In the genomic region with DNA sequence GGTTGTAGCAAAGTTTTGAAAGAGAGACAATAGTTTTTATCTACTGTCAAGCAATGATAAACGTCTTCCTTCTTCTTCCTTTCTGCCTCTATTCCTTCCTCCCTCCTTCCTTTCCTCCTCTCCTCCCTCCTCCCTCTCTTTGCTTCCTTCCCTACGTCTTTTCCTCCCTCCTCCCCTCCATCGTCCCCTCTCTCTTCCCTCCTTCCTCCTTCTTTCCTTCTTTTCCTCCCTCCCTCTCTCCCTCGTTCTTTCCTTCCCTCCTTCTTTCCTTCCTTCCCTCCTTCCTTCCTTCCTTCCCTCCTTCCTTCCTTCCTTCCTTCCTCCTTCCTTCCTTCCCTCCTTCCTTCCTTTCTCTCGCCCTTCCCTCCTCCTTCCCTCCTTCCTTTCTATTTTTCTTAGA, we compare ENCODE assay signal across 25 cellular contexts.
DNase-seq lines count a peak whose midpoint lies in the region; ATAC-seq and TF ChIP-seq lines count a peak whose summit lies in the region.
"Had no signal": no experiment of that assay in that cellular context is flagged by ENCODE, and none has a peak within 500 bp of the region (broad histone marks: within the 10 kb centered on the region; RNA-seq: fewer than 3 reads in every experiment).

No MANE protein-coding gene starts in this region.

- H3K9me3 Mint-ChIP-seq in activated CD4-positive, alpha-beta memory T cell treated with anti-CD3 and anti-CD28 coated beads, Interleukin-2, amount 10 ng/mL, durations not matched to agents 7 days and 5 days: peaks cover 4% of the 10 kb centered on the region
- H3K9me3 Mint-ChIP-seq in activated CD4-positive, alpha-beta memory T cell treated with anti-CD3 and anti-CD28 coated beads for 36 hours: no peaks in the 10 kb centered on the region
- no peaks in the 10 kb centered on the region for H3K9me3 Mint-ChIP-seq in CD8-positive, alpha-beta memory T cell
- H3K9me3 Mint-ChIP-seq in activated B cell treated with CpG ODN at 0.5 μM for 24 hours (no peaks in the 10 kb centered on the region), naive B cell (no peaks in the 10 kb centered on the region)
- H3K9me3 Mint-ChIP-seq: mesothelial cell of epicardium; naive thymus-derived CD8-positive, alpha-beta T cell had no signal

- H3K27me3 ChIP-seq in CD8-positive, alpha-beta memory T cell (ENCODE audit: insufficient read depth, low read length, poor library complexity, severe bottlenecking): no peaks in the 10 kb centered on the region
- peaks cover 12% of the 10 kb centered on the region for H3K27me3 ChIP-seq in HAP-1 (ENCODE audit: low read depth)
- H3K27me3 ChIP-seq: brain microvascular endothelial cell, tibial nerve had no signal

- in situ Hi-C loops in HAP-1 (cut with MboI; ENCODE audit: low sequenced_read_pairs): no loop called here

- H3K27me3 Mint-ChIP-seq in activated CD4-positive, alpha-beta memory T cell treated with anti-CD3 and anti-CD28 coated beads, Interleukin-2, amount 10 ng/mL, durations not matched to agents 7 days and 5 days: no peaks in the 10 kb centered on the region
- no peaks in the 10 kb centered on the region for H3K27me3 Mint-ChIP-seq in activated CD4-positive, alpha-beta memory T cell treated with anti-CD3 and anti-CD28 coated beads for 36 hours
- H3K27me3 Mint-ChIP-seq in CD8-positive, alpha-beta memory T cell: no peaks in the 10 kb centered on the region
- H3K27me3 Mint-ChIP-seq in activated B cell treated with CpG ODN at 0.5 μM for 24 hours (no peaks in the 10 kb centered on the region), naive B cell (no peaks in the 10 kb centered on the region)
- H3K27me3 Mint-ChIP-seq: naive thymus-derived CD8-positive, alpha-beta T cell had no signal

- peaks cover 75% of the 10 kb centered on the region for H3K4me1 Mint-ChIP-seq in activated CD4-positive, alpha-beta memory T cell treated with anti-CD3 and anti-CD28 coated beads, Interleukin-2, amount 10 ng/mL, durations not matched to agents 7 days and 5 days
- peaks cover 60% of the 10 kb centered on the region for H3K4me1 Mint-ChIP-seq in activated CD4-positive, alpha-beta memory T cell treated with anti-CD3 and anti-CD28 coated beads for 36 hours (ENCODE audit: low read depth)
- H3K4me1 Mint-ChIP-seq in CD8-positive, alpha-beta memory T cell: peaks cover 62 to 76% (median 69%) of the 10 kb centered on the region in 3 donors
- H3K4me1 Mint-ChIP-seq in activated B cell treated with CpG ODN at 0.5 μM for 24 hours: peaks cover 85% of the 10 kb centered on the region
- peaks cover 81 to 89% (median 85%) of the 10 kb centered on the region in 3 donors for H3K4me1 Mint-ChIP-seq in naive B cell

- ATAC-seq in activated B cell treated with CpG ODN at 0.5 μM for 24 hours (ENCODE audit: low read depth) (no peak), naive B cell (ENCODE audit: low read depth in 2 of 2) (no peak), GM18520 (IDR thresholded peaks at IDR 0.05; ENCODE audit: unreplicated experiment) (no peak)
- ATAC-seq: A549; naive thymus-derived CD8-positive, alpha-beta T cell had no signal

- H3K4me1 ChIP-seq in CD8-positive, alpha-beta memory T cell (ENCODE audit: insufficient read depth, low read length): peaks cover 65% of the 10 kb centered on the region
- no peaks in the 10 kb centered on the region for H3K4me1 ChIP-seq in HAP-1
- H3K4me1 ChIP-seq: A549, stomach, tibial nerve had no signal

- no peaks in the 10 kb centered on the region for H3K36me3 ChIP-seq in CD8-positive, alpha-beta memory T cell (ENCODE audit: insufficient read depth, low read length)
- H3K36me3 ChIP-seq in HAP-1 (replicated peaks): no peaks in the 10 kb centered on the region
- H3K36me3 ChIP-seq: brain microvascular endothelial cell, stomach, tibial nerve had no signal

- H3K4me3 Mint-ChIP-seq in activated CD4-positive, alpha-beta memory T cell treated with anti-CD3 and anti-CD28 coated beads, Interleukin-2, amount 10 ng/mL, durations not matched to agents 7 days and 5 days: no peak overlapping the region
- H3K4me3 Mint-ChIP-seq in activated CD4-positive, alpha-beta memory T cell treated with anti-CD3 and anti-CD28 coated beads for 36 hours: no peak overlapping the region
- H3K4me3 Mint-ChIP-seq in CD8-positive, alpha-beta memory T cell: peak overlapping the region in 1 of 7 donors; percentile 26
- H3K4me3 Mint-ChIP-seq in activated B cell treated with CpG ODN at 0.5 μM for 24 hours (no peak overlapping the region), naive B cell (peak overlapping the region in 3 of 8 donors; percentile 14 to 53 (median 28))
- H3K4me3 Mint-ChIP-seq: mesothelial cell of epicardium had no signal

- POLR2A ChIA-PET in activated CD4-positive, alpha-beta memory T cell treated with anti-CD3 and anti-CD28 coated beads, Interleukin-2, amount 10 ng/mL, durations not matched to agents 7 days and 5 days (lab: Charles Lee): interaction anchor here (7.5 kb wide), 1 partner anchor 19 kb away, joined by 52 read pairs; a partner anchor contains a TSS
- POLR2A ChIA-PET in activated CD4-positive, alpha-beta memory T cell treated with anti-CD3 and anti-CD28 coated beads for 36 hours (lab: Charles Lee): interaction anchor here (1.1 kb wide), 1 partner anchor 31 kb away, joined by 4 read pairs; no protein-coding TSS in a partner anchor
- POLR2A ChIA-PET in CD8-positive, alpha-beta memory T cell (lab: Charles Lee): no interaction called here
- POLR2A ChIA-PET in activated B cell treated with CpG ODN at 0.5 μM for 24 hours (lab: Charles Lee): no interaction called here

- H3K9me3 ChIP-seq in CD8-positive, alpha-beta memory T cell (ENCODE audit: low read length): no peaks in the 10 kb centered on the region
- H3K9me3 ChIP-seq in HAP-1: no peaks in the 10 kb centered on the region
- H3K9me3 ChIP-seq: A549, stomach, tibial nerve had no signal

- CTCF ChIA-PET in activated CD4-positive, alpha-beta memory T cell treated with anti-CD3 and anti-CD28 coated beads, Interleukin-2, amount 10 ng/mL, durations not matched to agents 7 days and 5 days (lab: Charles Lee): no interaction called here
- CTCF ChIA-PET in activated CD4-positive, alpha-beta memory T cell treated with anti-CD3 and anti-CD28 coated beads for 36 hours (lab: Charles Lee): no interaction called here
- CTCF ChIA-PET in CD8-positive, alpha-beta memory T cell (lab: Charles Lee): no interaction called here
- CTCF ChIA-PET in activated B cell treated with CpG ODN at 0.5 μM for 24 hours (lab: Charles Lee): interaction anchor here (3.2 kb wide), 1 partner anchor 28 kb away, joined by 11 read pairs; no protein-coding TSS in a partner anchor

- TF ChIP-seq CTCF in activated B cell treated with CpG ODN at 0.5 μM for 24 hours (IDR thresholded peaks at IDR 0.05): no peak

- H3K4me3 ChIP-seq in CD8-positive, alpha-beta memory T cell (ENCODE audit: low read length): no peak overlapping the region
- H3K4me3 ChIP-seq in HAP-1: no peak overlapping the region
- H3K4me3 ChIP-seq: A549, stomach, tibial nerve had no signal

- H3K27ac ChIP-seq in CD8-positive, alpha-beta memory T cell (ENCODE audit: low read depth, low read length): no peak overlapping the region
- H3K27ac ChIP-seq: A549, brain microvascular endothelial cell, epithelial cell of prostate, RWPE1, stomach, tibial nerve had no signal

- peak overlapping the region; percentile 89 for H3K27ac Mint-ChIP-seq in activated CD4-positive, alpha-beta memory T cell treated with anti-CD3 and anti-CD28 coated beads, Interleukin-2, amount 10 ng/mL, durations not matched to agents 7 days and 5 days
- H3K27ac Mint-ChIP-seq in activated CD4-positive, alpha-beta memory T cell treated with anti-CD3 and anti-CD28 coated beads for 36 hours: no peak overlapping the region
- H3K27ac Mint-ChIP-seq in CD8-positive, alpha-beta memory T cell: peak overlapping the region in 7 of 8 donors; percentile 50 to 92 (median 64)
- H3K27ac Mint-ChIP-seq in activated B cell treated with CpG ODN at 0.5 μM for 24 hours: peak overlapping the region; percentile 55
- peak overlapping the region in 5 of 6 donors; percentile 73 to 92 (median 87) for H3K27ac Mint-ChIP-seq in naive B cell
- H3K27ac Mint-ChIP-seq: mesothelial cell of epicardium had no signal

- intact Hi-C loops in activated CD4-positive, alpha-beta memory T cell treated with anti-CD3 and anti-CD28 coated beads for 36 hours (cut with micrococcal nuclease): loop anchor here (5.0 kb wide), 1 partner anchor 180 kb away; the partner anchor contains the start of genes AKAP3 and NDUFA9
- intact Hi-C loops in activated B cell treated with CpG ODN at 0.5 μM for 24 hours (cut with micrococcal nuclease): loop anchor here (5.0 kb wide), 3 partner anchors 180 to 1075 kb away; partner anchors contain the start of genes AKAP3, CRACR2A and NDUFA9

- peaks cover 50% of the 10 kb centered on the region for H3K36me3 Mint-ChIP-seq in activated CD4-positive, alpha-beta memory T cell treated with anti-CD3 and anti-CD28 coated beads, Interleukin-2, amount 10 ng/mL, durations not matched to agents 7 days and 5 days (ENCODE audit: low read depth)
- H3K36me3 Mint-ChIP-seq in activated CD4-positive, alpha-beta memory T cell treated with anti-CD3 and anti-CD28 coated beads for 36 hours: no peaks in the 10 kb centered on the region
- no peaks in the 10 kb centered on the region for H3K36me3 Mint-ChIP-seq in CD8-positive, alpha-beta memory T cell
- H3K36me3 Mint-ChIP-seq in activated B cell treated with CpG ODN at 0.5 μM for 24 hours (ENCODE audit: low read depth): no peaks in the 10 kb centered on the region
- peaks cover 0 to 4% of the 10 kb centered on the region in 2 donors for H3K36me3 Mint-ChIP-seq in naive B cell
- H3K36me3 Mint-ChIP-seq: mesothelial cell of epicardium; naive thymus-derived CD8-positive, alpha-beta T cell had no signal

- DNase-seq in activated CD4-positive, alpha-beta memory T cell treated with anti-CD3 and anti-CD28 coated beads, Interleukin-2, amount 10 ng/mL, durations not matched to agents 7 days and 5 days: no peak
- DNase-seq in activated CD4-positive, alpha-beta memory T cell treated with anti-CD3 and anti-CD28 coated beads for 36 hours: no peak
- DNase-seq in CD8-positive, alpha-beta memory T cell: no peak
- DNase-seq in activated B cell treated with CpG ODN at 0.5 μM for 24 hours (no peak), naive B cell (no peak), HAP-1 (ENCODE audit: low spot score in 2 of 2) (no peak), HUDEP-2 (lab: John Stamatoyannopoulos, UW; ENCODE audit: unreplicated experiment in 76 of 76) (no peak)
- DNase-seq: activated CD4-positive, alpha-beta T cell treated with anti-CD3 and anti-CD28 coated beads, Interleukin-2, amount 50 U/mL, for 48 hours; activated gamma-delta T cell treated with Interleukin-2 at 50 U/mL for 16 hours; AML-193; amniotic stem cell; brain microvascular endothelial cell; DMS79 treated with DMSO at 0.1 percent for 48 hours; KG1; naive thymus-derived CD8-positive, alpha-beta T cell; NCI-H1436; NCI-H446; NCI-H82; stomach had no signal

Comparison
In these comparisons a context has a peak if more than half of its experiments do, and no peak if none do; other contexts are left out.
1. POLR2A ChIA-PET loops: an anchor here in activated CD4-positive, alpha-beta memory T cell treated with anti-CD3 and anti-CD28 coated beads, Interleukin-2, amount 10 ng/mL, durations not matched to agents 7 days and 5 days (7.5 kb wide) and activated CD4-positive, alpha-beta memory T cell treated with anti-CD3 and anti-CD28 coated beads for 36 hours (1.1 kb wide); none called in CD8-positive, alpha-beta memory T cell and activated B cell treated with CpG ODN at 0.5 μM for 24 hours.